Comparison of ENCODE assay signal across 1 cellular context in the genomic region with DNA sequence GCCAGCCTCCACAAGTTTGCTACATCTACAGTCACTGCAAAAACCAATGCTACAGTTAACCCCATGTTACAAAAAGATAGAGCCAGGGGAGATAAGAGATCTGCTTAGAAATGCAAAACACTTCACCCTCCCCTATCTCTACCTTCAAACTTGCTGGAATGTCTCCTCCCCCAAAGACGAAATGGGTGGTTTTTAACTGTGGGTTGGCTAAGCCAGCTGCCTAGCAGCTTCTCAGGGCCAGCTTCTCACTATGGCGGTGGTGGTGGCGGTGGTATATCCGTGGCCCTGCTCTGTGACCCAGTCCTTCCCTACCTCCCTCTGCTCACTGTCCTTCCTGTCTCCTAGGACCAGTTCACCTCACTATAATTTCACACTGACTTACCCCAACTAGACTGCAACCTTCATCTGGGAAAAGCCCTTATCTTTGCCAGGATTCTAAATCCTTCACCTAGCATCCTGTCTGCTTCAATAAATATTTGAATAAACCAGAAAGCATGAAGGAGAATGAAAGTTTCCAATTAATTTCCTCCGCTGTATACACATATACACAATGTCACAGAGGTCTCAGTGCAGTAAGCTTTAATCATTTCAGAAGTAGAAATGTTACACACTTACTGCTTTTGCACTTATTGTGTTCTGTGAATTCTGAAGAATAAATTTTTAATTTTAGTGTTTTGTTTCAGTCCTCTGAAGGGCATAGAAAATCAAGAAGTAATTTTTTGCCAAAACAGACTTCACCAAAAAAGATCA.
TF ChIP-seq lines count a peak whose summit lies in the region.

No MANE protein-coding gene starts in this region.

TF ChIP-seq in GM23338, 12 proteins besides CTCF, POLR2A, EP300 and RAD21 (continued from another document):
- TF ChIP-seq, protein P1, sequence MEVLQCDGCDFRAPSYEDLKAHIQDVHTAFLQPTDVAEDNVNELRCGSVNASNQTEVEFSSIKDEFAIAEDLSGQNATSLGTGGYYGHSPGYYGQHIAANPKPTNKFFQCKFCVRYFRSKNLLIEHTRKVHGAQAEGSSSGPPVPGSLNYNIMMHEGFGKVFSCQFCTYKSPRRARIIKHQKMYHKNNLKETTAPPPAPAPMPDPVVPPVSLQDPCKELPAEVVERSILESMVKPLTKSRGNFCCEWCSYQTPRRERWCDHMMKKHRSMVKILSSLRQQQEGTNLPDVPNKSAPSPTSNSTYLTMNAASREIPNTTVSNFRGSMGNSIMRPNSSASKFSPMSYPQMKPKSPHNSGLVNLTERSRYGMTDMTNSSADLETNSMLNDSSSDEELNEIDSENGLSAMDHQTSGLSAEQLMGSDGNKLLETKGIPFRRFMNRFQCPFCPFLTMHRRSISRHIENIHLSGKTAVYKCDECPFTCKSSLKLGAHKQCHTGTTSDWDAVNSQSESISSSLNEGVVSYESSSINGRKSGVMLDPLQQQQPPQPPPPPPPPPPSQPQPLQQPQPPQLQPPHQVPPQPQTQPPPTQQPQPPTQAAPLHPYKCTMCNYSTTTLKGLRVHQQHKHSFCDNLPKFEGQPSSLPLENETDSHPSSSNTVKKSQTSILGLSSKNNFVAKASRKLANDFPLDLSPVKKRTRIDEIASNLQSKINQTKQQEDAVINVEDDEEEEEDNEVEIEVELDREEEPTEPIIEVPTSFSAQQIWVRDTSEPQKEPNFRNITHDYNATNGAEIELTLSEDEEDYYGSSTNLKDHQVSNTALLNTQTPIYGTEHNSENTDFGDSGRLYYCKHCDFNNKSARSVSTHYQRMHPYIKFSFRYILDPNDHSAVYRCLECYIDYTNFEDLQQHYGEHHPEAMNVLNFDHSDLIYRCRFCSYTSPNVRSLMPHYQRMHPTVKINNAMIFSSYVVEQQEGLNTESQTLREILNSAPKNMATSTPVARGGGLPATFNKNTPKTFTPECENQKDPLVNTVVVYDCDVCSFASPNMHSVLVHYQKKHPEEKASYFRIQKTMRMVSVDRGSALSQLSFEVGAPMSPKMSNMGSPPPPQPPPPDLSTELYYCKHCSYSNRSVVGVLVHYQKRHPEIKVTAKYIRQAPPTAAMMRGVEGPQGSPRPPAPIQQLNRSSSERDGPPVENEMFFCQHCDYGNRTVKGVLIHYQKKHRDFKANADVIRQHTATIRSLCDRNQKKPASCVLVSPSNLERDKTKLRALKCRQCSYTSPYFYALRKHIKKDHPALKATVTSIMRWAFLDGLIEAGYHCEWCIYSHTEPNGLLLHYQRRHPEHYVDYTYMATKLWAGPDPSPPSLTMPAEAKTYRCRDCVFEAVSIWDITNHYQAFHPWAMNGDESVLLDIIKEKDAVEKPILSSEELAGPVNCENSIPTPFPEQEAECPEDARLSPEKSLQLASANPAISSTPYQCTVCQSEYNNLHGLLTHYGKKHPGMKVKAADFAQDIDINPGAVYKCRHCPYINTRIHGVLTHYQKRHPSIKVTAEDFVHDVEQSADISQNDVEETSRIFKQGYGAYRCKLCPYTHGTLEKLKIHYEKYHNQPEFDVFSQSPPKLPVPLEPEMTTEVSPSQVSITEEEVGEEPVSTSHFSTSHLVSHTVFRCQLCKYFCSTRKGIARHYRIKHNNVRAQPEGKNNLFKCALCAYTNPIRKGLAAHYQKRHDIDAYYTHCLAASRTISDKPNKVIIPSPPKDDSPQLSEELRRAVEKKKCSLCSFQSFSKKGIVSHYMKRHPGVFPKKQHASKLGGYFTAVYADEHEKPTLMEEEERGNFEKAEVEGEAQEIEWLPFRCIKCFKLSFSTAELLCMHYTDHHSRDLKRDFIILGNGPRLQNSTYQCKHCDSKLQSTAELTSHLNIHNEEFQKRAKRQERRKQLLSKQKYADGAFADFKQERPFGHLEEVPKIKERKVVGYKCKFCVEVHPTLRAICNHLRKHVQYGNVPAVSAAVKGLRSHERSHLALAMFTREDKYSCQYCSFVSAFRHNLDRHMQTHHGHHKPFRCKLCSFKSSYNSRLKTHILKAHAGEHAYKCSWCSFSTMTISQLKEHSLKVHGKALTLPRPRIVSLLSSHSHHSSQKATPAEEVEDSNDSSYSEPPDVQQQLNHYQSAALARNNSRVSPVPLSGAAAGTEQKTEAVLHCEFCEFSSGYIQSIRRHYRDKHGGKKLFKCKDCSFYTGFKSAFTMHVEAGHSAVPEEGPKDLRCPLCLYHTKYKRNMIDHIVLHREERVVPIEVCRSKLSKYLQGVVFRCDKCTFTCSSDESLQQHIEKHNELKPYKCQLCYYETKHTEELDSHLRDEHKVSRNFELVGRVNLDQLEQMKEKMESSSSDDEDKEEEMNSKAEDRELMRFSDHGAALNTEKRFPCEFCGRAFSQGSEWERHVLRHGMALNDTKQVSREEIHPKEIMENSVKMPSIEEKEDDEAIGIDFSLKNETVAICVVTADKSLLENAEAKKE (CRISPR knock-in tag; IDR thresholded peaks at IDR 0.05) = no peak
